ENCODE assay signal across 8 cellular contexts in the genomic region with DNA sequence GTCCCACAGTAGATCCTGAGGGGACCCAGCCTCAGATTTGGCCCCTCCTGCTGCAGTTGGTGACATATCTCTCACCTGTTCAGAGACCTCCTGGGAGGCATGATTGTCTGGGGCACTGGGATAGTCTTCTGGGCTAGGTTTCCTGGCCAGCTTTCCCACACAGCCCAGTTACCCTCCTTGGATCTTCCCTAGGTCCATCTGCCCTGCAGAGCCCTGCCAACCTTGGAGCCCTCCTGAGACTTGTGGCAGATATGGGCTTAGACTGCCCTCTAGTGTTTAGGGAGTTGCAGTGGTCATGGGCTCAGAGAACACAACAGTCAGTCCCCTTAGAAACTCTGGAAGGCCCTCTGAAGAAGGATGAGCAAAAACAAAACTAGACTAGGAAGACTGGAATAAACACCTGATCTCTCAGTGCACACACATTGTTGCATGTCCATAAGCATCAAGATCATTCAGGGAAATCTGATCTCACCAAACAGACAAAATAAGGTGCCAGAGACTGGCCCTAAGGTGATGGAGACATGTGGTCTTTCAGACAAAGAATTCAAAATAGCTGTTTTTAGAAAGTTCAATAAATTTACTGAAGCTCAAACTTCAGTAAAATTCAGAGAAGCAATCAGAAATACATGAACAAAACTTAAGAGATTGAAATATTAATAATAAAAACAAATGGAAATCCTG.
DNase-seq lines count a peak whose midpoint lies in the region; ATAC-seq and TF ChIP-seq lines count a peak whose summit lies in the region.

No MANE protein-coding gene starts in this region.

- H3K27ac Mint-ChIP-seq in stimulated activated naive CD8-positive, alpha-beta T cell treated with anti-CD3 and anti-CD28 coated beads, Interleukin-15, amount 100 ng/mL, for 72 hours, result no peak overlapping the region
- no peak overlapping the region for H3K27ac Mint-ChIP-seq in activated naive CD8-positive, alpha-beta T cell treated with anti-CD3 and anti-CD28 coated beads, Interleukin-2, amount 10 ng/mL, durations not matched to agents 7 days and 5 days

- no peak overlapping the region for H3K4me2 ChIP-seq in KMS-11

- intact Hi-C loops in left lung (cut with DNase I), result no loop called here

- H3K9me3 ChIP-seq in HAP-1 (no peaks in the 10 kb centered on the region), left lung (no peaks in the 10 kb centered on the region)

- H3K4me3 Mint-ChIP-seq in stimulated activated naive CD8-positive, alpha-beta T cell treated with anti-CD3 and anti-CD28 coated beads, Interleukin-15, amount 100 ng/mL, for 72 hours, result no peak overlapping the region
- no peak overlapping the region for H3K4me3 Mint-ChIP-seq in activated naive CD8-positive, alpha-beta T cell treated with anti-CD3 and anti-CD28 coated beads, Interleukin-2, amount 10 ng/mL, durations not matched to agents 7 days and 5 days

- no peaks in the 10 kb centered on the region for H3K36me3 Mint-ChIP-seq in activated naive CD8-positive, alpha-beta T cell treated with anti-CD3 and anti-CD28 coated beads, Interleukin-2, amount 10 ng/mL, durations not matched to agents 7 days and 5 days

- H3K79me2 ChIP-seq in KMS-11 (ENCODE audit: insufficient read depth, low read depth), result no peaks in the 10 kb centered on the region

- H3K36me3 ChIP-seq in HAP-1 (replicated peaks) (no peaks in the 10 kb centered on the region), KMS-11 (ENCODE audit: insufficient read depth) (no peaks in the 10 kb centered on the region), left lung (no peaks in the 10 kb centered on the region)

- H3K9ac ChIP-seq in KMS-11, result no peak overlapping the region

- no peaks in the 10 kb centered on the region for H3K27me3 Mint-ChIP-seq in stimulated activated naive CD8-positive, alpha-beta T cell treated with anti-CD3 and anti-CD28 coated beads, Interleukin-15, amount 100 ng/mL, for 72 hours
- H3K27me3 Mint-ChIP-seq in activated naive CD8-positive, alpha-beta T cell treated with anti-CD3 and anti-CD28 coated beads, Interleukin-2, amount 10 ng/mL, durations not matched to agents 7 days and 5 days, result no peaks in the 10 kb centered on the region

- peaks cover 0 to 6% of the 10 kb centered on the region in 2 donors for H3K9me3 Mint-ChIP-seq in stimulated activated naive CD8-positive, alpha-beta T cell treated with anti-CD3 and anti-CD28 coated beads, Interleukin-15, amount 100 ng/mL, for 72 hours
- no peaks in the 10 kb centered on the region for H3K9me3 Mint-ChIP-seq in activated naive CD8-positive, alpha-beta T cell treated with anti-CD3 and anti-CD28 coated beads, Interleukin-2, amount 10 ng/mL, durations not matched to agents 7 days and 5 days

- H4K20me1 ChIP-seq in KMS-11 (ENCODE audit: insufficient read depth), result no peaks in the 10 kb centered on the region

- H3K27ac ChIP-seq in KMS-11 (no peak overlapping the region), left lung (no peak overlapping the region)

- no peak overlapping the region for H2AFZ ChIP-seq in KMS-11 (ENCODE audit: low read depth)

- no peaks in the 10 kb centered on the region for H3K4me1 Mint-ChIP-seq in stimulated activated naive CD8-positive, alpha-beta T cell treated with anti-CD3 and anti-CD28 coated beads, Interleukin-15, amount 100 ng/mL, for 72 hours
- H3K4me1 Mint-ChIP-seq in activated naive CD8-positive, alpha-beta T cell treated with anti-CD3 and anti-CD28 coated beads, Interleukin-2, amount 10 ng/mL, durations not matched to agents 7 days and 5 days, result no peaks in the 10 kb centered on the region

- TF ChIP-seq CTCF in KMS-11 (conservative IDR thresholded peaks at IDR 0.05; ENCODE audit: low read depth, low read length) (peak; percentile 75), left lung (IDR thresholded peaks at IDR 0.05) (peak in 1 of 2 donors; percentile 27)

- POLR2A ChIA-PET in activated naive CD8-positive, alpha-beta T cell treated with anti-CD3 and anti-CD28 coated beads, Interleukin-2, amount 10 ng/mL, durations not matched to agents 7 days and 5 days (lab: Charles Lee), result no interaction called here

- H3K4me3 ChIP-seq in HAP-1, result no peak overlapping the region
- H3K4me3 ChIP-seq in KMS-11 (IDR thresholded peaks at IDR 0.05; ENCODE audit: insufficient read depth, low read depth, low read length), result no peak overlapping the region
- H3K4me3 ChIP-seq in left lung, result no peak overlapping the region

- peak; percentile 65 for ATAC-seq in stimulated activated naive CD8-positive, alpha-beta T cell treated with anti-CD3 and anti-CD28 coated beads, Interleukin-15, amount 100 ng/mL, for 72 hours
- ATAC-seq in stimulated activated naive CD8-positive, alpha-beta T cell treated with anti-CD3 and anti-CD28 coated beads, Interleukin-15, Interleukin-2, amounts not matched to agents 100 U/mL and 50 U/mL, for 24 hours, result no peak
- peak; percentile 36 for ATAC-seq in activated naive CD8-positive, alpha-beta T cell treated with anti-CD3 and anti-CD28 coated beads, Interleukin-2, amount 10 ng/mL, durations not matched to agents 7 days and 5 days (ENCODE audit: low read depth)
- peak; percentile 85 for ATAC-seq in left lung

- H3K27me3 ChIP-seq in HAP-1 (ENCODE audit: low read depth) (peaks cover 4% of the 10 kb centered on the region; the same call in 1 of the 2 replicates), KMS-11 (ENCODE audit: insufficient read depth, low read depth) (no peaks in the 10 kb centered on the region), left lung (no peaks in the 10 kb centered on the region)

- in situ Hi-C loops in HAP-1 (cut with MboI; ENCODE audit: low sequenced_read_pairs), result no loop called here

- DNase-seq in stimulated activated naive CD8-positive, alpha-beta T cell treated with anti-CD3 and anti-CD28 coated beads, Interleukin-15, amount 100 ng/mL, for 72 hours, result peak in 1 of 2 donors; percentile 11
- no peak for DNase-seq in stimulated activated naive CD8-positive, alpha-beta T cell treated with anti-CD3 and anti-CD28 coated beads, Interleukin-15, Interleukin-2, amounts not matched to agents 100 U/mL and 50 U/mL, for 24 hours
- DNase-seq in HAP-1 (ENCODE audit: low spot score in 2 of 2) (peak; percentile 30 to 58), left lung (no peak), NCI-H2227 (lab: John Stamatoyannopoulos, UW; ENCODE audit: unreplicated experiment) (no peak), activated gamma-delta T cell (lab: John Stamatoyannopoulos, UW) (no peak)
- no peak for DNase-seq in activated naive CD8-positive, alpha-beta T cell treated with anti-CD3 and anti-CD28 coated beads, Interleukin-2, amount 10 ng/mL, durations not matched to agents 7 days and 5 days

- H3K4me1 ChIP-seq in HAP-1 (no peaks in the 10 kb centered on the region), KMS-11 (ENCODE audit: low read depth, poor library complexity, severe bottlenecking) (no peaks in the 10 kb centered on the region), left lung (no peaks in the 10 kb centered on the region)

Comparison
In these comparisons a context has a peak if more than half of its experiments do, and no peak if none do; other contexts are left out.
1. DNase-seq: peak in HAP-1 (2 of 2); none in stimulated activated naive CD8-positive, alpha-beta T cell treated with anti-CD3 and anti-CD28 coated beads, Interleukin-15, Interleukin-2, amounts not matched to agents 100 U/mL and 50 U/mL, for 24 hours (single experiment), activated naive CD8-positive, alpha-beta T cell treated with anti-CD3 and anti-CD28 coated beads, Interleukin-2, amount 10 ng/mL, durations not matched to agents 7 days and 5 days (single experiment), left lung (0 of 2), NCI-H2227 (single experiment) and activated gamma-delta T cell (single experiment).